9 cellular contexts compared by ENCODE assay signal in the genomic region with DNA sequence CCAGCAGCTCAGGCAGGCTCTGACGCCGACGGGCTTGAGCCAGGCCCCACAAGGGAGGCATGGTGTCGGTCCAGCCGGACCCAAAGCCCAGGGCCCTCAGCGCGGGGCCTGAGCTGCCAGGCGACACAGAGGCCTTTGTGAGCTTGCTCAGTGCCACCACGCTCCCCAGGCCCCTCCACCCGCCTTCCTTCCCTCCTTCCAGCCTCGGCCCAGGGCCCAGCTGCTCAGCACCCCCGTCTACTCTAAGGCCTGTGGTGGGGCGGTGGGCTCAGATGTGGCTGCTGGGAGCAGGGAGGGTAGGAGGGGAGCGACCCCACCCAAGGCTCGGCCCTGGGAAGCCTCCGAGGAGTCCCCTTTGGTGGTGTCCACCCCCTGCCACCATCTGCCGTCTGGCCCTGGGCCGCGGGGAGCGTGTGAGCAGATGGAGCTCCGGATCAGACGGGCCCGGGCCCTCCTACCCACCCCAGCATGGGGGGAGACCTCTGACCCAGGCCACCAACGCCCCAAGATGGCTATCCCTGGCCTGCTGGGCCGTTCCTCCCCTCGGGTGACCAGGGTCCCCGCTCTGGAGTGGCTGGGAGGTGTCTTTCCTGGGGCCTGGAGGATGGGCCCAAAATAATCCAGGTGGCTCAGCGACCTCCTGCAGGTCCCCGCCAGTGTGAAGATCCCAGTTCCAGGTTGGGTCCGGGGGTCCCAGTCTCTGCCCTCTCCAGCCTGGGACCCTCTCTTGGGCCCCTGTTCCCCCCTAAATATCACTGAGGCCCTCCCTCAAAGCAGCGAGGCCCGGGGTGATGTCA. TPM values are rescaled to one million over a fixed set of nuclear protein-coding genes. Genes with fewer than 3 reads are reported as not detected.
DNase-seq lines count a peak whose midpoint lies in the region; ATAC-seq and TF ChIP-seq lines count a peak whose summit lies in the region.
"Had no signal": no experiment of that assay in that cellular context is flagged by ENCODE, and none has a peak within 500 bp of the region (broad histone marks: within the 10 kb centered on the region; RNA-seq: fewer than 3 reads in every experiment).

No MANE protein-coding gene starts in this region.

- in situ Hi-C loops in GM23248 (cut with MboI) (no loop called here), GM13977 (cut with MboI; ENCODE audit: low pct_unique_long_range_greater_than_20kb, low sequenced_read_pairs, unreplicated experiment) (no loop called here)

- H3F3A ChIP-seq in GM23248 (ENCODE audit: insufficient read depth), result peaks cover 21% of the 10 kb centered on the region

- H3K9me2 ChIP-seq in GM23248 (ENCODE audit: insufficient read depth) (no peaks in the 10 kb centered on the region), hepatocyte (replicated peaks; ENCODE audit: insufficient read depth) (no peaks in the 10 kb centered on the region)

- 6 to 9% methylated on average over 29 to 32 of the region's 32 CpGs for WGBS in GM23248 (ENCODE audit: low coverage in 1 of 2, low lambda C conversion rate in 2 of 2, missing lambda C conversion rate in 2 of 2), 2 experiments
- 86% methylated on average over 32 of the region's 32 CpGs for WGBS in hepatocyte (ENCODE audit: low lambda C conversion rate, missing lambda C conversion rate)

- H3K27me3 ChIP-seq in GM23248 (replicated peaks; ENCODE audit: insufficient read depth), result no peaks in the 10 kb centered on the region
- no peaks in the 10 kb centered on the region for H3K27me3 ChIP-seq in hepatocyte

- H3K9ac ChIP-seq in GM23248, result peak overlapping the region; percentile 85

- TF ChIP-seq CTCF in hepatocyte (IDR thresholded peaks at IDR 0.05; ENCODE audit: poor library complexity) (no peak), GM13977 (IDR thresholded peaks at IDR 0.05; ENCODE audit: extremely low read depth, insufficient read depth, missing control alignments) (no peak)

- H3K79me2 ChIP-seq in GM23248 (ENCODE audit: insufficient read depth), result peaks cover 100% of the 10 kb centered on the region
- peaks cover 96% of the 10 kb centered on the region for H3K79me2 ChIP-seq in hepatocyte

- H3K27ac ChIP-seq in GM23248, result peak overlapping the region; percentile 95
- peak overlapping the region; percentile 97 for H3K27ac ChIP-seq in angular gyrus (ENCODE audit: low read depth, low read length)
- H3K27ac ChIP-seq in hepatocyte, result peak overlapping the region; percentile 98
- peak overlapping the region; percentile 84 to 100 (median 97) for H3K27ac ChIP-seq in skin epidermis

- DNase-seq in GM23248 (peak; percentile 58), hepatocyte (ENCODE audit: low spot score) (no peak), RPMI8226 (no peak), GM13977 (ENCODE audit: low spot score) (no peak)
- DNase-seq: NCI-H510A treated with DMSO at 0.1 percent for 48 hours had no signal

- H3K4me1 ChIP-seq in GM23248 (ENCODE audit: insufficient read depth), result peaks cover 51% of the 10 kb centered on the region
- peaks cover 57% of the 10 kb centered on the region for H3K4me1 ChIP-seq in hepatocyte (ENCODE audit: insufficient read depth)

- ATAC-seq in HG02884 (IDR thresholded peaks at IDR 0.05; ENCODE audit: unreplicated experiment), result no peak
- no peak for ATAC-seq in GM19328 (IDR thresholded peaks at IDR 0.05; ENCODE audit: unreplicated experiment)

- H3K4me2 ChIP-seq in GM23248 (ENCODE audit: unreplicated experiment) (peak overlapping the region; percentile 77), hepatocyte (peak overlapping the region; percentile 98)

- no peaks in the 10 kb centered on the region; the same call in 1 of the 2 replicates for H3K36me3 ChIP-seq in GM23248 (ENCODE audit: low read depth)
- H3K36me3 ChIP-seq in hepatocyte (replicated peaks; ENCODE audit: insufficient read depth, low read depth), result no peaks in the 10 kb centered on the region

- H2AFZ ChIP-seq in GM23248, result no peak overlapping the region
- H2AFZ ChIP-seq in hepatocyte, result no peak overlapping the region

- H4K20me1 ChIP-seq in GM23248 (ENCODE audit: insufficient read depth) (peaks cover 3% of the 10 kb centered on the region; the same call in 1 of the 2 replicates), hepatocyte (ENCODE audit: insufficient read depth, poor library complexity, severe bottlenecking) (peaks cover 76% of the 10 kb centered on the region)

- no peaks in the 10 kb centered on the region for H3K9me3 ChIP-seq in GM23248 (ENCODE audit: low read depth)
- no peaks in the 10 kb centered on the region for H3K9me3 ChIP-seq in hepatocyte (ENCODE audit: low read depth)

- peak overlapping the region; percentile 82 for H3K4me3 ChIP-seq in GM23248
- no peak overlapping the region for H3K4me3 ChIP-seq in hepatocyte
- H3K4me3 ChIP-seq in skin epidermis, result peak overlapping the region; percentile 20 to 100 (median 26)

RNA-seq across cellular contexts. Expression of gene ZBTB7A, which starts 7.8 kb away (rescaled TPM):
- 33.6 and 41.3 TPM in 2 replicates for total RNA-seq in GM23248 (2014; rRNA removed; shearing (Covaris generic))
- polyA plus RNA-seq in GM23248 (2016; fragmentation: Nextera tagmentation; extraction: Ambion mirVana), result 17.8 and 20.6 TPM in 2 replicates
- 19.2 and 23.3 TPM in 2 replicates for total RNA-seq in hepatocyte
- polyA plus RNA-seq in hepatocyte, result 46.1 and 46.2 TPM in 2 replicates

RNA-seq across cellular contexts. Expression of gene PIAS4, which starts 51.4 kb away (rescaled TPM):
- 16.8 and 21.0 TPM in 2 replicates for total RNA-seq in GM23248 (2014; rRNA removed; shearing (Covaris generic))
- polyA plus RNA-seq in GM23248 (2016; fragmentation: Nextera tagmentation; extraction: Ambion mirVana) (6.9 and 9.1 TPM in 2 replicates), hepatocyte (8.3 and 15.0 TPM in 2 replicates)
- total RNA-seq in hepatocyte, result 16.7 and 18.1 TPM in 2 replicates
